Comparison of ENCODE assay signal across 15 cellular contexts in genomic region chr5:141870871-141871270, GRCh38. TPM values are rescaled to one million over a fixed set of nuclear protein-coding genes. Genes with fewer than 3 reads are reported as not detected.
A peak's percentile ranks its signal among the peaks of the same experiment; 100 is the strongest.
DNase-seq lines count a peak whose midpoint lies in the region; TF ChIP-seq lines count a peak whose summit lies in the region.
"Had no signal": no experiment of that assay in that cellular context is flagged by ENCODE, and none has a peak within 500 bp of the region (broad histone marks: within the 10 kb centered on the region; RNA-seq: fewer than 3 reads in every experiment).

No MANE protein-coding gene starts in this region.

- TF ChIP-seq CTCF in chondrocyte (IDR thresholded peaks at IDR 0.05) (no peak), testis (IDR thresholded peaks at IDR 0.05) (no peak)

- peaks cover 21% of the 10 kb centered on the region for H3K36me3 Mint-ChIP-seq in chondrocyte (ENCODE audit: low read depth)
- H3K36me3 Mint-ChIP-seq: activated naive CD8-positive, alpha-beta T cell had no signal

- H3K27ac ChIP-seq in testis = no peak overlapping the region
- H3K27ac ChIP-seq: BLaER1 had no signal

- H3K4me3 ChIP-seq in testis = no peak overlapping the region
- H3K4me3 ChIP-seq: BLaER1 had no signal

- no peaks in the 10 kb centered on the region for H3K9me3 Mint-ChIP-seq in chondrocyte (ENCODE audit: low read depth)
- H3K9me3 Mint-ChIP-seq: immature natural killer cell had no signal

- peaks cover 19% of the 10 kb centered on the region for H3K4me1 ChIP-seq in testis

- H3K4me1 Mint-ChIP-seq in chondrocyte (ENCODE audit: low read depth) = peaks cover 38% of the 10 kb centered on the region

- TF ChIP-seq POLR2A in testis (IDR thresholded peaks at IDR 0.05) = no peak

- H3K9me3 ChIP-seq in testis = no peaks in the 10 kb centered on the region
- H3K9me3 ChIP-seq: BLaER1 had no signal

- H3K36me3 ChIP-seq in testis (ENCODE audit: low read depth, missing control alignments) = no peaks in the 10 kb centered on the region
- H3K36me3 ChIP-seq: BLaER1 had no signal

- DNase-seq in HT-29 (ENCODE audit: low spot score) (peak; percentile 61), chondrocyte (ENCODE audit: low spot score) (peak; percentile 34), kidney tubule cell (ENCODE audit: low spot score) (peak; percentile 68), testis (peak; percentile 0), T1000 (lab: John Stamatoyannopoulos, UW) (no peak), DMS79 (lab: John Stamatoyannopoulos, UW) (no peak), amniotic stem cell (lab: John Stamatoyannopoulos, UW) (no peak)
- DNase-seq: DMS79 treated with DMSO at 0.1 percent for 48 hours; immature natural killer cell; NCI-H1417 treated with DMSO at 0.1 percent for 48 hours; NCI-H526 treated with DMSO at 0.1 percent for 48 hours; SIG-M5; stimulated activated CD4-positive, alpha-beta T cell treated with anti-CD3 and anti-CD28 coated beads, Interleukin-2, amount 100 ng/mL, for 24 hours had no signal

- H3K27ac Mint-ChIP-seq in chondrocyte (ENCODE audit: unreplicated experiment) = no peak overlapping the region
- H3K27ac Mint-ChIP-seq: activated naive CD8-positive, alpha-beta T cell; immature natural killer cell had no signal

- H3K4me3 Mint-ChIP-seq in chondrocyte (ENCODE audit: unreplicated experiment) = no peak overlapping the region
- H3K4me3 Mint-ChIP-seq: activated naive CD8-positive, alpha-beta T cell; immature natural killer cell had no signal

- WGBS in testis, 2 donors = 80 to 85% methylated on average over 4 of the region's 4 CpGs

- no peaks in the 10 kb centered on the region for H3K27me3 ChIP-seq in testis

- intact Hi-C loops in testis (cut with DNase I; ENCODE audit: low total_unique reads) = no loop called here

- H3K27me3 Mint-ChIP-seq in chondrocyte (ENCODE audit: low read depth) = no peaks in the 10 kb centered on the region

RNA-seq across cellular contexts. Expression of gene PCDH1, which starts 7.3 kb away (rescaled TPM):
- total RNA-seq in HT-29 (2014; rRNA removed; shearing (Covaris generic)) = 108 and 131 TPM in 2 replicates
- total RNA-seq in chondrocyte (10.9 to 85.4 TPM (median 82.9 TPM) in 3 replicates), testis (10 to 100 TPM in 1 of 2 donors, 1 to 10 TPM in 1; 9.6 to 10.6 TPM)
- polyA plus RNA-seq in testis (ENCODE audit: insufficient read depth, low read depth, low replicate concordance) = 5.6 TPM

RNA-seq across cellular contexts. Expression of gene DELE1, which starts 52.8 kb away (rescaled TPM):
- total RNA-seq in HT-29 (2014; rRNA removed; shearing (Covaris generic)) = 78.2 and 84.7 TPM in 2 replicates
- total RNA-seq in chondrocyte = 43.8 to 52.4 TPM (median 45.0 TPM) in 3 replicates
- 10 to 100 TPM; 69.9 to 75.8 TPM for total RNA-seq in testis
- polyA plus RNA-seq in testis (ENCODE audit: insufficient read depth, low read depth, low replicate concordance) = 51.2 TPM

Comparison
In these comparisons a context has a peak if more than half of its experiments do, and no peak if none do; other contexts are left out.
1. DNase-seq: peak in HT-29 (single experiment), chondrocyte (single experiment), kidney tubule cell (single experiment) and testis (single experiment); none in T1000 (single experiment), DMS79 (single experiment) and amniotic stem cell (single experiment).